1 cellular context compared by ENCODE assay signal in genomic region chr12:54169036-54169435, GRCh38.
TF ChIP-seq lines count a peak whose summit lies in the region.

No MANE protein-coding gene starts in this region.

TF ChIP-seq in SK-N-SH, 30 proteins besides CTCF, POLR2A, EP300 and RAD21 (continued from another document):
- TF ChIP-seq, protein P1, sequence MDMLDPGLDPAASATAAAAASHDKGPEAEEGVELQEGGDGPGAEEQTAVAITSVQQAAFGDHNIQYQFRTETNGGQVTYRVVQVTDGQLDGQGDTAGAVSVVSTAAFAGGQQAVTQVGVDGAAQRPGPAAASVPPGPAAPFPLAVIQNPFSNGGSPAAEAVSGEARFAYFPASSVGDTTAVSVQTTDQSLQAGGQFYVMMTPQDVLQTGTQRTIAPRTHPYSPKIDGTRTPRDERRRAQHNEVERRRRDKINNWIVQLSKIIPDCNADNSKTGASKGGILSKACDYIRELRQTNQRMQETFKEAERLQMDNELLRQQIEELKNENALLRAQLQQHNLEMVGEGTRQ (IDR thresholded peaks at IDR 0.05; ENCODE audit: borderline replicate concordance, low read depth, low read length) = no peak
- TF ChIP-seq IRF3 (IDR thresholded peaks at IDR 0.05; ENCODE audit: low read depth, low read length) = no peak
- TF ChIP-seq TEAD4 (IDR thresholded peaks at IDR 0.05; ENCODE audit: borderline replicate concordance, insufficient read depth) = no peak
- TF ChIP-seq JUND (IDR thresholded peaks at IDR 0.05) = no peak
- TF ChIP-seq FOXJ3 (CRISPR knock-in tag; IDR thresholded peaks at IDR 0.05) = no peak
- no peak for TF ChIP-seq MAX (IDR thresholded peaks at IDR 0.05; ENCODE audit: low read depth)
- no peak for TF ChIP-seq NFIC (IDR thresholded peaks at IDR 0.05; ENCODE audit: borderline replicate concordance)
- no peak for TF ChIP-seq SIN3A (IDR thresholded peaks at IDR 0.05; ENCODE audit: borderline replicate concordance, low read depth, low read length)
- TF ChIP-seq YY1 (IDR thresholded peaks at IDR 0.05; ENCODE audit: low read depth) = no peak
- TF ChIP-seq FOSL2 (IDR thresholded peaks at IDR 0.05; ENCODE audit: borderline replicate concordance, low read depth) = no peak
- no peak for TF ChIP-seq REST (IDR thresholded peaks at IDR 0.05; ENCODE audit: low read depth, low read length)
- no peak for TF ChIP-seq MXI1 (IDR thresholded peaks at IDR 0.05; ENCODE audit: low read depth, low read length)
